1 cellular context compared by ENCODE assay signal in the genomic region with DNA sequence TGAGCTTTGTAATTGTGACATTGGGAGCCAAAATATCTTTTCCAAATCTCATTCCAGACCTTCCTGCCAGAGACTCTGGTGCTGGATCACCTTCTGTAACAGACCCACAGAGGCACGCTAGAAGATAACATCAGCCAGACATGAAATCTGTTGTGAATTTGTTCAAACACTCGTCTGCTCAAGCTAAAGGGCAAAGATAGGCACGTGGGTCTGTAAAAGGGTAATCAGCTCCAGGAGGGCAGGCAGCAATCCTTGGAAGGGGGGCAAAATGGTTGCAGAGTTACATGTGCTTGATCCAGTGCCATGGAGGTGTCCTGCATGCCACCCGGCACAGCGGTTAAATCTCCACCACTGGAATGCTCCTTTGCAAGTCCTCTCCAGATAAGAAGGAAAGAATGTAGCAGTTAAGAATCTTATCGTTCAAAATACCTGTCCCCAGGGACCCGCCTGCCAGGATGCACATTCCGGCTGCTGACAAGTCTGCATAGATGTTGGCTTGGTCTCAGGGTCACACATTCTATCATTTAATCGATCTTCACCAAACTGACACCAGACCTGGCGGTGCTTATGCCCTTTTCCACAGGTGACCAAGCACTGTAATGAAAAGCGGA.
TF ChIP-seq lines count a peak whose summit lies in the region.

No MANE protein-coding gene starts in this region.

TF ChIP-seq in HepG2, 621 proteins besides CTCF, POLR2A, EP300 and RAD21:
- TF ChIP-seq AHDC1 (CRISPR knock-in tag; IDR thresholded peaks at IDR 0.05; ENCODE audit: borderline replicate concordance) (no peak), NFE2L1 (CRISPR knock-in tag; IDR thresholded peaks at IDR 0.05; ENCODE audit: borderline replicate concordance) (no peak), RFXANK (CRISPR knock-in tag; IDR thresholded peaks at IDR 0.05) (no peak)
- TF ChIP-seq, protein P1, sequence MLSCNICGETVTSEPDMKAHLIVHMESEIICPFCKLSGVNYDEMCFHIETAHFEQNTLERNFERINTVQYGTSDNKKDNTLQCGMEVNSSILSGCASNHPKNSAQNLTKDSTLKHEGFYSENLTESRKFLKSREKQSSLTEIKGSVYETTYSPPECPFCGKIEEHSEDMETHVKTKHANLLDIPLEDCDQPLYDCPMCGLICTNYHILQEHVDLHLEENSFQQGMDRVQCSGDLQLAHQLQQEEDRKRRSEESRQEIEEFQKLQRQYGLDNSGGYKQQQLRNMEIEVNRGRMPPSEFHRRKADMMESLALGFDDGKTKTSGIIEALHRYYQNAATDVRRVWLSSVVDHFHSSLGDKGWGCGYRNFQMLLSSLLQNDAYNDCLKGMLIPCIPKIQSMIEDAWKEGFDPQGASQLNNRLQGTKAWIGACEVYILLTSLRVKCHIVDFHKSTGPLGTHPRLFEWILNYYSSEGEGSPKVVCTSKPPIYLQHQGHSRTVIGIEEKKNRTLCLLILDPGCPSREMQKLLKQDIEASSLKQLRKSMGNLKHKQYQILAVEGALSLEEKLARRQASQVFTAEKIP (CRISPR knock-in tag; IDR thresholded peaks at IDR 0.05; ENCODE audit: borderline replicate concordance), result no peak
TF ChIP-seq in HepG2: peak in this region for 0.
